Comparison of ENCODE assay signal across 15 cellular contexts in genomic region chr14:96926006-96926405, GRCh38.
"Had no signal": no experiment of that assay in that cellular context is flagged by ENCODE, and none has a peak within 500 bp of the region (broad histone marks: within the 10 kb centered on the region; RNA-seq: fewer than 3 reads in every experiment).

No MANE protein-coding gene starts in this region.

- ATAC-seq: body of pancreas, gastroesophageal sphincter, heart left ventricle, left ventricle myocardium superior, natural killer cell had no signal

- H3K4me3 Mint-ChIP-seq: natural killer cell had no signal

- H3K4me1 Mint-ChIP-seq: natural killer cell had no signal

- H3K27ac Mint-ChIP-seq: natural killer cell had no signal

- DNase-seq: activated CD4-positive, alpha-beta T cell treated with anti-CD3 and anti-CD28 coated beads for 1 hour; activated CD4-positive, alpha-beta T cell treated with anti-CD3 and anti-CD28 coated beads, Interleukin-2, amount 50 U/mL, for 4 hours; activated naive CD4-positive, alpha-beta T cell treated with Interleukin-2 at 50 U/mL for 16 hours; body of pancreas; dermis blood vessel endothelial cell; effector memory CD4-positive, alpha-beta T cell; heart left ventricle; kidney; left ventricle myocardium superior; natural killer cell; sigmoid colon; stimulated activated CD4-positive, alpha-beta T cell treated with anti-CD3 and anti-CD28 coated beads, Interleukin-4, amount 100 ng/mL, for 4 hours; stimulated activated naive CD4-positive, alpha-beta T cell; WERI-Rb-1 had no signal

- H3K36me3 Mint-ChIP-seq: natural killer cell had no signal
